ENCODE assay signal across 8 cellular contexts in the genomic region with DNA sequence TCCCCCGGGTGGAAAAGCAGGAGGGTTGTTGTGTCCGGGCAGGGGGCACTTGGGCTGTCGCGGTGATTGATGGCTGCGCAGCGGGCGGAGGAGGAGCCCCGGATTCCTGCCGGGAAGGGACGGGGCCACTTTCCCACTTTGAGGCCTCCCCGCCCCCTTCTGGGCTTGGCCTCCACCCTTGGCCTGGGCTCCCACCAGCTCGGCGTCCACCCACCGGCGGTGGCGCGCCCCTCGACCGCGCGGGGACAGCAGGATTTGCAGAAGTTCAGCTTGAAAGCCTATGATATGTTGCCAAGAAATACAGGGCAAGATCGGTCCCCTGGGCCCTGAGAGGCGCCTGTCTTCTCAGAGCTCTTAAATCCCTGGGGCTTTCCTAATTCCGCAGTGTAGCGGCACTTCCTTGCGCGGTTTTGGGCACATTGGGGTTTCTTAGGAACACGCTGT. TPM values are rescaled to one million over a fixed set of nuclear protein-coding genes. Genes with fewer than 3 reads are reported as not detected.
DNase-seq lines count a peak whose midpoint lies in the region; ATAC-seq lines count a peak whose summit lies in the region.

No MANE protein-coding gene starts in this region.

- peak overlapping the region; percentile 99 for H2BK15ac ChIP-seq in neuronal stem cell (ENCODE audit: low read length)

- H2BK5ac ChIP-seq in neuronal stem cell (ENCODE audit: low read length): peak overlapping the region; percentile 40

- peak overlapping the region; percentile 89 for H3K14ac ChIP-seq in neuronal stem cell (ENCODE audit: low read length)

- WGBS in neuronal stem cell (ENCODE audit: extremely low coverage in 2 of 2, insufficient read length in 2 of 2, insufficient replicate concordance in 1 of 2), 2 donors: no CpG with 5 or more reads among the region's 28 CpGs

- H3K9ac ChIP-seq in SK-N-MC (ENCODE audit: insufficient read length) (peak overlapping the region; percentile 66), neuronal stem cell (ENCODE audit: low read depth, low read length, poor library complexity) (peak overlapping the region; percentile 93)

- no peaks in the 10 kb centered on the region for H3K36me3 ChIP-seq in SK-N-MC (ENCODE audit: insufficient read depth, low read length)
- no peaks in the 10 kb centered on the region for H3K36me3 ChIP-seq in neuronal stem cell (replicated peaks in 1 of 2; ENCODE audit: control insufficient read depth in 2 of 2, insufficient read depth in 2 of 2, low read length in 2 of 2)

- H3K27me3 ChIP-seq in neuronal stem cell (ENCODE audit: control insufficient read depth in 3 of 3, insufficient read depth in 3 of 3, low read depth in 1 of 3, low read length in 3 of 3): no peaks in the 10 kb centered on the region

- peak overlapping the region; percentile 53; the same call in 1 of the 2 replicates for H3K27ac ChIP-seq in SK-N-MC
- peak overlapping the region; percentile 63 for H3K27ac ChIP-seq in neuronal stem cell (replicated peaks; ENCODE audit: low read length)

- ATAC-seq in GM18519 (IDR thresholded peaks at IDR 0.05; ENCODE audit: low FRiP score, unreplicated experiment): no peak
- ATAC-seq in HG03354 (IDR thresholded peaks at IDR 0.05; ENCODE audit: poor library complexity, severe bottlenecking, unreplicated experiment): no peak
- ATAC-seq in HG03175 (IDR thresholded peaks at IDR 0.05; ENCODE audit: unreplicated experiment): no peak

- no peak overlapping the region for H2AK5ac ChIP-seq in neuronal stem cell (ENCODE audit: low read depth, low read length)

- peak overlapping the region; percentile 96 for H2AFZ ChIP-seq in neuronal stem cell (ENCODE audit: low read length)

- peak overlapping the region; percentile 91 for H3K4me2 ChIP-seq in neuronal stem cell (ENCODE audit: insufficient read depth, low read length, poor library complexity, severe bottlenecking)

- peak overlapping the region; percentile 89 for H3K23ac ChIP-seq in neuronal stem cell (ENCODE audit: low read depth, low read length, poor library complexity)

- no peak overlapping the region for H4K91ac ChIP-seq in neuronal stem cell (ENCODE audit: low read depth, low read length, poor library complexity)

- peak overlapping the region; percentile 93 for H3K18ac ChIP-seq in neuronal stem cell (ENCODE audit: low read length)

- no peak overlapping the region for H4K8ac ChIP-seq in neuronal stem cell (ENCODE audit: low read depth, low read length)

- H3K4ac ChIP-seq in neuronal stem cell (ENCODE audit: low read length): no peak overlapping the region

- no peaks in the 10 kb centered on the region for H3K9me3 ChIP-seq in SK-N-MC (ENCODE audit: low read depth, low read length)
- H3K9me3 ChIP-seq in neuronal stem cell (replicated peaks in 1 of 2; ENCODE audit: control insufficient read depth in 2 of 2, insufficient read depth in 1 of 2, low read depth in 1 of 2, low read length in 2 of 2): no peaks in the 10 kb centered on the region

- H2BK12ac ChIP-seq in neuronal stem cell (ENCODE audit: low read length): no peak overlapping the region

- peak overlapping the region; percentile 94 for H2BK120ac ChIP-seq in neuronal stem cell (ENCODE audit: low read depth, low read length)

- DNase-seq in Daoy (ENCODE audit: low read depth): peak; percentile 35
- DNase-seq in SK-N-MC (ENCODE audit: low read depth, low spot score): peak; percentile 87
- DNase-seq in globus pallidus (ENCODE audit: low spot score): peak; percentile 58
- DNase-seq in neuronal stem cell (ENCODE audit: low spot score): peak; percentile 52
- DNase-seq in NCI-H1105 treated with DMSO at 0.1 percent for 48 hours (lab: John Stamatoyannopoulos, UW): no peak

- H3K79me1 ChIP-seq in neuronal stem cell (ENCODE audit: low read depth, low read length): no peaks in the 10 kb centered on the region

- H3K4me3 ChIP-seq in SK-N-MC (peak overlapping the region; percentile 84), neuronal stem cell (ENCODE audit: low read length in 2 of 2) (peak overlapping the region; percentile 84 to 87)

- peaks cover 4 to 15% of the 10 kb centered on the region in 2 donors for H3K4me1 ChIP-seq in neuronal stem cell (ENCODE audit: control insufficient read depth in 2 of 2, insufficient read depth in 1 of 2, low read depth in 1 of 2, low read length in 2 of 2)

RNA-seq across cellular contexts. Expression of gene RIN2, which starts 0.9 kb away (rescaled TPM):
- total RNA-seq in Daoy (2014; rRNA removed; shearing (Covaris generic)): 10.6 and 18.4 TPM in 2 replicates
- polyA plus RNA-seq in neuronal stem cell (2013, experiment 1 of 2): 5.9 TPM
- 5.0 TPM for polyA plus RNA-seq in neuronal stem cell (2013, experiment 2 of 2)
